Comparison of ENCODE assay signal across 22 cellular contexts in genomic region chr1:119326251-119326650, GRCh38. TPM values are rescaled to one million over a fixed set of nuclear protein-coding genes. Genes with fewer than 3 reads are reported as not detected.
DNase-seq lines count a peak whose midpoint lies in the region; ATAC-seq and TF ChIP-seq lines count a peak whose summit lies in the region.
"Had no signal": no experiment of that assay in that cellular context is flagged by ENCODE, and none has a peak within 500 bp of the region (broad histone marks: within the 10 kb centered on the region; RNA-seq: fewer than 3 reads in every experiment).

No MANE protein-coding gene starts in this region.

- ATAC-seq in natural killer cell, result no peak
- no peak for ATAC-seq in stimulated activated naive B cell treated with anti-CD40 and anti-IgM and Interleukin-4, amounts not matched to agents 10 μg/mL and 1 μg/mL and 100 μg/mL, for 72 hours (replicated peaks)
- ATAC-seq in GM19463 (IDR thresholded peaks at IDR 0.05; ENCODE audit: unreplicated experiment), result no peak
- no peak for ATAC-seq in Right ventricle myocardium superior (ENCODE audit: poor library complexity)
- ATAC-seq: activated CD4-positive, alpha-beta T cell treated with anti-CD3 and anti-CD28 coated beads for 36 hours; gastroesophageal sphincter; HCT116 had no signal

- no peak for TF ChIP-seq EP300 in suprapubic skin (IDR thresholded peaks at IDR 0.05)

- no peaks in the 10 kb centered on the region for H3K9me3 ChIP-seq in BLaER1 treated with 17β-estradiol and CSF1 and Interleukin-3, amounts not matched to agents 10 nM and 100 nM (replicated peaks in 1 of 11)
- H3K9me3 ChIP-seq in suprapubic skin, result no peaks in the 10 kb centered on the region
- H3K9me3 ChIP-seq: gastroesophageal sphincter, right atrium auricular region, SJCRH30 had no signal

- H3K4me1 Mint-ChIP-seq in glutamatergic neuron (ENCODE audit: low read depth, unreplicated experiment) (peaks cover 1% of the 10 kb centered on the region), natural killer cell (peaks cover 33 to 40% of the 10 kb centered on the region in 2 donors)
- peaks cover 23 to 36% of the 10 kb centered on the region in 2 donors for H3K4me1 Mint-ChIP-seq in stimulated activated naive B cell treated with anti-CD40 and anti-IgM and Interleukin-4, amounts not matched to agents 10 μg/mL and 1 μg/mL and 100 μg/mL, for 72 hours

- H3K4me3 Mint-ChIP-seq in glutamatergic neuron (ENCODE audit: unreplicated experiment) (peak overlapping the region; percentile 51), natural killer cell (peak overlapping the region; percentile 89)
- peak overlapping the region in 1 of 2 donors; percentile 84 for H3K4me3 Mint-ChIP-seq in stimulated activated naive B cell treated with anti-CD40 and anti-IgM and Interleukin-4, amounts not matched to agents 10 μg/mL and 1 μg/mL and 100 μg/mL, for 72 hours

- H3K27ac Mint-ChIP-seq in glutamatergic neuron (ENCODE audit: unreplicated experiment) (no peak overlapping the region), natural killer cell (no peak overlapping the region)
- H3K27ac Mint-ChIP-seq in stimulated activated naive B cell treated with anti-CD40 and anti-IgM and Interleukin-4, amounts not matched to agents 10 μg/mL and 1 μg/mL and 100 μg/mL, for 72 hours, result no peak overlapping the region
- H3K27ac Mint-ChIP-seq: activated CD4-positive, alpha-beta T cell treated with anti-CD3 and anti-CD28 coated beads for 36 hours had no signal

- peaks cover 0 to 9% (median 4%) of the 10 kb centered on the region in 11 experiments; a peak in 9 of 22 replicates for H3K27me3 ChIP-seq in BLaER1 treated with 17β-estradiol and CSF1 and Interleukin-3, amounts not matched to agents 10 nM and 100 nM
- no peaks in the 10 kb centered on the region for H3K27me3 ChIP-seq in H7 (ENCODE audit: control insufficient read depth, insufficient read depth, low read length)
- no peaks in the 10 kb centered on the region for H3K27me3 ChIP-seq in suprapubic skin
- H3K27me3 ChIP-seq: brain microvascular endothelial cell, right atrium auricular region had no signal

- WGBS in suprapubic skin, result 98% methylated on average over 7 of the region's 7 CpGs

- peaks cover 19 to 53% (median 37%) of the 10 kb centered on the region in 10 experiments for H3K4me1 ChIP-seq in BLaER1 treated with 17β-estradiol and CSF1 and Interleukin-3, amounts not matched to agents 10 nM and 100 nM
- peaks cover 13% of the 10 kb centered on the region for H3K4me1 ChIP-seq in suprapubic skin

- intact Hi-C loops in natural killer cell (cut with micrococcal nuclease) (no loop called here), Right ventricle myocardium superior (cut with DNase I) (no loop called here)

- no peaks in the 10 kb centered on the region for H4K20me1 ChIP-seq in BLaER1 treated with 17β-estradiol and CSF1 and Interleukin-3, amounts not matched to agents 10 nM and 100 nM

- no peak for TF ChIP-seq CTCF in glutamatergic neuron (IDR thresholded peaks at IDR 0.05; ENCODE audit: partially characterized antibody, unreplicated experiment)
- no peak for TF ChIP-seq CTCF in natural killer cell (IDR thresholded peaks at IDR 0.05)
- TF ChIP-seq CTCF in suprapubic skin (IDR thresholded peaks at IDR 0.05), result no peak

- H3K9me3 Mint-ChIP-seq in glutamatergic neuron (ENCODE audit: unreplicated experiment) (no peaks in the 10 kb centered on the region), natural killer cell (no peaks in the 10 kb centered on the region)
- H3K9me3 Mint-ChIP-seq in stimulated activated naive B cell treated with anti-CD40 and anti-IgM and Interleukin-4, amounts not matched to agents 10 μg/mL and 1 μg/mL and 100 μg/mL, for 72 hours, result peaks cover 0 to 1% of the 10 kb centered on the region in 2 donors

- TF ChIP-seq POLR2A in suprapubic skin (IDR thresholded peaks at IDR 0.05), result no peak

- H3K36me3 Mint-ChIP-seq in glutamatergic neuron (ENCODE audit: unreplicated experiment) (no peaks in the 10 kb centered on the region), natural killer cell (no peaks in the 10 kb centered on the region)
- no peaks in the 10 kb centered on the region for H3K36me3 Mint-ChIP-seq in stimulated activated naive B cell treated with anti-CD40 and anti-IgM and Interleukin-4, amounts not matched to agents 10 μg/mL and 1 μg/mL and 100 μg/mL, for 72 hours

- peak overlapping the region in 6 of 11 experiments; percentile 67 to 90 (median 77); a peak in 6 of 22 replicates for H3K4me2 ChIP-seq in BLaER1 treated with 17β-estradiol and CSF1 and Interleukin-3, amounts not matched to agents 10 nM and 100 nM

- peak; percentile 40 for DNase-seq in H7
- no peak for DNase-seq in glutamatergic neuron
- DNase-seq in natural killer cell, result no peak
- DNase-seq in suprapubic skin (ENCODE audit: low spot score in 2 of 2), result no peak
- DNase-seq in stimulated activated naive B cell treated with anti-CD40 and anti-IgM and Interleukin-4, amounts not matched to agents 10 μg/mL and 1 μg/mL and 100 μg/mL, for 72 hours, result no peak
- no peak for DNase-seq in Right ventricle myocardium superior
- DNase-seq: activated naive CD4-positive, alpha-beta T cell treated with Interleukin-2 at 50 U/mL for 16 hours; brain microvascular endothelial cell; DMS153; erythroblast; Kasumi-1; mammary epithelial cell; NCI-H1417; OCI-M1; SJCRH30; T-helper 9 cell had no signal

- H3K27me3 Mint-ChIP-seq in glutamatergic neuron (ENCODE audit: unreplicated experiment) (peaks cover 1% of the 10 kb centered on the region), natural killer cell (ENCODE audit: low read depth in 2 of 2) (no peaks in the 10 kb centered on the region)
- H3K27me3 Mint-ChIP-seq in stimulated activated naive B cell treated with anti-CD40 and anti-IgM and Interleukin-4, amounts not matched to agents 10 μg/mL and 1 μg/mL and 100 μg/mL, for 72 hours, result peaks cover 19 to 27% of the 10 kb centered on the region in 2 donors

- H3K9ac ChIP-seq in BLaER1 treated with 17β-estradiol and CSF1 and Interleukin-3, amounts not matched to agents 10 nM and 100 nM, result no peak overlapping the region

- no peaks in the 10 kb centered on the region for H3K36me3 ChIP-seq in BLaER1 treated with 17β-estradiol and CSF1 and Interleukin-3, amounts not matched to agents 10 nM and 100 nM
- H3K36me3 ChIP-seq in H7 (replicated peaks; ENCODE audit: control insufficient read depth, insufficient read depth, low read length), result no peaks in the 10 kb centered on the region
- no peaks in the 10 kb centered on the region for H3K36me3 ChIP-seq in suprapubic skin
- H3K36me3 ChIP-seq: brain microvascular endothelial cell, gastroesophageal sphincter, right atrium auricular region, SJCRH30 had no signal

- H3K4me3 ChIP-seq in BLaER1 treated with 17β-estradiol and CSF1 and Interleukin-3, amounts not matched to agents 10 nM and 100 nM, result no peak overlapping the region
- no peak overlapping the region for H3K4me3 ChIP-seq in H7 (ENCODE audit: insufficient read depth, low read depth, low read length)
- no peak overlapping the region for H3K4me3 ChIP-seq in suprapubic skin

- no peak overlapping the region for H3K27ac ChIP-seq in BLaER1 treated with 17β-estradiol and CSF1 and Interleukin-3, amounts not matched to agents 10 nM and 100 nM
- H3K27ac ChIP-seq in suprapubic skin, result no peak overlapping the region
- H3K27ac ChIP-seq: brain microvascular endothelial cell, gastroesophageal sphincter, right atrium auricular region, SJCRH30 had no signal

RNA-seq across cellular contexts. Expression of gene HAO2, which starts 42.3 kb away (rescaled TPM):
- total RNA-seq in H7 (2014; rRNA removed; shearing (Covaris generic)), result 0.38 and 1.2 TPM in 2 replicates
- total RNA-seq in glutamatergic neuron (ENCODE audit: unreplicated experiment) (not detected), natural killer cell (not detected), suprapubic skin (1 to 10 TPM; 2.2 to 6.8 (median 5.0) TPM), Right ventricle myocardium superior (not detected)
- total RNA-seq: activated CD4-positive, alpha-beta T cell treated with anti-CD3 and anti-CD28 coated beads for 36 hours; gastroesophageal sphincter; mammary epithelial cell; right atrium auricular region; SJCRH30 had no signal
